ENCODE assay signal across 11 cellular contexts in genomic region chr11:119470316-119471266, GRCh38. TPM values are rescaled to one million over a fixed set of nuclear protein-coding genes. Genes with fewer than 3 reads are reported as not detected.
A peak's percentile ranks its signal among the peaks of the same experiment; 100 is the strongest.
DNase-seq lines count a peak whose midpoint lies in the region; ATAC-seq, FAIRE-seq and TF ChIP-seq lines count a peak whose summit lies in the region.
"Had no signal": no experiment of that assay in that cellular context is flagged by ENCODE, and none has a peak within 500 bp of the region (broad histone marks: within the 10 kb centered on the region; RNA-seq: fewer than 3 reads in every experiment).

No MANE protein-coding gene starts in this region.

- DNase-seq in H54 (ENCODE audit: insufficient read length, low spot score) = peak; percentile 39
- DNase-seq in stomach = no peak
- no peak for DNase-seq in coronary artery (ENCODE audit: low spot score)
- no peak for DNase-seq in D721Med (ENCODE audit: insufficient read length, low spot score)
- DNase-seq: dermis blood vessel endothelial cell had no signal

- no peak for TF ChIP-seq CTCF in gastroesophageal sphincter (IDR thresholded peaks at IDR 0.05)
- no peak for TF ChIP-seq CTCF in stomach (IDR thresholded peaks at IDR 0.05)
- TF ChIP-seq CTCF in coronary artery (IDR thresholded peaks at IDR 0.05) = no peak
- no peak for TF ChIP-seq CTCF in D721Med (IDR thresholded peaks at IDR 0.05; ENCODE audit: insufficient read depth, missing control alignments)

- peaks cover 0 to 14% (median 0%) of the 10 kb centered on the region in 3 donors for H3K9me3 ChIP-seq in gastroesophageal sphincter
- H3K9me3 ChIP-seq in stomach = peaks cover 0 to 19% (median 8%) of the 10 kb centered on the region in 4 donors
- H3K9me3 ChIP-seq: right lobe of liver had no signal

- WGBS in adipose tissue, 3 donors = 65 to 70% (median 68%) methylated on average over 15 of the region's 15 CpGs
- 68 to 100% methylated on average over 1 to 5 of the region's 15 CpGs for WGBS in gastroesophageal sphincter (ENCODE audit: low coverage in 1 of 2), 2 donors
- WGBS in stomach, 5 donors = 69 to 78% (median 74%) methylated on average over 13 to 15 of the region's 15 CpGs

- no peaks in the 10 kb centered on the region for H3K27me3 ChIP-seq in gastroesophageal sphincter
- H3K27me3 ChIP-seq in stomach = peaks cover 0 to 5% (median 0%) of the 10 kb centered on the region in 3 donors
- H3K27me3 ChIP-seq: right lobe of liver had no signal

- H3K4me3 ChIP-seq in gastroesophageal sphincter (no peak overlapping the region), stomach (no peak overlapping the region), coronary artery (no peak overlapping the region)
- H3K4me3 ChIP-seq: right lobe of liver had no signal

- peak overlapping the region; percentile 33 for H3K27ac ChIP-seq in adipose tissue (ENCODE audit: low read depth, low read length)
- peak overlapping the region in 2 of 4 donors; percentile 58 to 66 for H3K27ac ChIP-seq in gastroesophageal sphincter
- peak overlapping the region in 2 of 5 donors; percentile 6 to 66 for H3K27ac ChIP-seq in stomach
- peak overlapping the region in 1 of 2 donors; percentile 77 for H3K27ac ChIP-seq in coronary artery
- H3K27ac ChIP-seq: right lobe of liver had no signal

- TF ChIP-seq POLR2A in H54 (IDR thresholded peaks at IDR 0.05; ENCODE audit: low read depth, low read length) (no peak), gastroesophageal sphincter (IDR thresholded peaks at IDR 0.05) (no peak), stomach (IDR thresholded peaks at IDR 0.05) (no peak)

- H3K4me1 ChIP-seq in gastroesophageal sphincter = peaks cover 0 to 21% (median 10%) of the 10 kb centered on the region in 3 donors
- H3K4me1 ChIP-seq in stomach = peaks cover 0 to 10% (median 4%) of the 10 kb centered on the region in 4 donors

- TF ChIP-seq EP300 in gastroesophageal sphincter (IDR thresholded peaks at IDR 0.05) (no peak), stomach (IDR thresholded peaks at IDR 0.05) (peak; percentile 64)

- ATAC-seq in gastroesophageal sphincter (peak; percentile 35), GM19324 (IDR thresholded peaks at IDR 0.05; ENCODE audit: low FRiP score, unreplicated experiment) (no peak), HG03354 (IDR thresholded peaks at IDR 0.05; ENCODE audit: poor library complexity, severe bottlenecking, unreplicated experiment) (no peak)

- FAIRE-seq in H54 (lab: Jason Lieb, UNC) (peak; percentile 90), D721Med (lab: Jason Lieb, UNC) (no peak)
- FAIRE-seq: G401.6 had no signal

- intact Hi-C loops in stomach (cut with DNase I; ENCODE audit: low total_unique reads) = loop anchor here (10.0 kb wide), 2 partner anchors 86 to 116 kb away; partner anchors contain the start of gene USP2

- H3K36me3 ChIP-seq in gastroesophageal sphincter (no peaks in the 10 kb centered on the region), stomach (no peaks in the 10 kb centered on the region)
- H3K36me3 ChIP-seq: right lobe of liver had no signal

RNA-seq across cellular contexts. Expression of gene THY1, which starts 47.6 kb away (rescaled TPM):
- polyA plus RNA-seq in adipose tissue (10 to 100 TPM in 2 of 3 donors, 1 to 10 TPM in 1; 6.5 to 90.1 (median 46.9) TPM), stomach (10 to 100 TPM in 1 of 3 donors, 1 to 10 TPM in 2; 4.9 to 13.7 (median 7.6) TPM)
- total RNA-seq in gastroesophageal sphincter (10 to 100 TPM in 3 of 4 donors, 1 to 10 TPM in 1; 2.5 to 34.5 (median 16.8) TPM), stomach (10 to 100 TPM in 2 of 5 donors, 1 to 10 TPM in 3; 1.2 to 12.5 (median 8.1) TPM)
